In genomic region chr7:65477326-65477725, GRCh38 we compare ENCODE assay signal across 8 cellular contexts.
DNase-seq lines count a peak whose midpoint lies in the region; ATAC-seq and TF ChIP-seq lines count a peak whose summit lies in the region.

No MANE protein-coding gene starts in this region.

- peaks cover 15% of the 10 kb centered on the region for H3K36me3 Mint-ChIP-seq in activated naive CD8-positive, alpha-beta T cell treated with anti-CD3 and anti-CD28 coated beads for 36 hours
- H3K36me3 Mint-ChIP-seq in natural killer cell, result peaks cover 24% of the 10 kb centered on the region

- intact Hi-C loops in natural killer cell (cut with micrococcal nuclease), result no loop called here
- intact Hi-C loops in left lung (cut with DNase I), result no loop called here

- peaks cover 0 to 27% of the 10 kb centered on the region in 2 donors for H3K9me3 ChIP-seq in left lung

- H3K9me3 Mint-ChIP-seq in activated naive CD8-positive, alpha-beta T cell treated with anti-CD3 and anti-CD28 coated beads for 36 hours, result peaks cover 14% of the 10 kb centered on the region
- H3K9me3 Mint-ChIP-seq in natural killer cell, result peaks cover 6 to 11% of the 10 kb centered on the region in 2 donors

- no peaks in the 10 kb centered on the region for H3K4me1 ChIP-seq in left lung

- no peak overlapping the region for H3K4me3 ChIP-seq in left lung

- no peaks in the 10 kb centered on the region for H3K27me3 ChIP-seq in left lung

- TF ChIP-seq CTCF in natural killer cell (IDR thresholded peaks at IDR 0.05) (no peak), left lung (IDR thresholded peaks at IDR 0.05) (no peak)

- H3K4me1 Mint-ChIP-seq in activated naive CD8-positive, alpha-beta T cell treated with anti-CD3 and anti-CD28 coated beads for 36 hours, result peaks cover 31% of the 10 kb centered on the region
- H3K4me1 Mint-ChIP-seq in natural killer cell, result peaks cover 74 to 81% of the 10 kb centered on the region in 2 donors

- ATAC-seq in natural killer cell (no peak), left lung (no peak), HG03442 (IDR thresholded peaks at IDR 0.05; ENCODE audit: unreplicated experiment) (no peak)

- H3K27me3 Mint-ChIP-seq in activated naive CD8-positive, alpha-beta T cell treated with anti-CD3 and anti-CD28 coated beads for 36 hours, result no peaks in the 10 kb centered on the region
- H3K27me3 Mint-ChIP-seq in natural killer cell (ENCODE audit: low read depth in 2 of 2), result no peaks in the 10 kb centered on the region

- no peak overlapping the region for H3K4me3 Mint-ChIP-seq in activated naive CD8-positive, alpha-beta T cell treated with anti-CD3 and anti-CD28 coated beads for 36 hours
- peak overlapping the region; percentile 65 for H3K4me3 Mint-ChIP-seq in natural killer cell

- H3K27ac Mint-ChIP-seq in activated naive CD8-positive, alpha-beta T cell treated with anti-CD3 and anti-CD28 coated beads for 36 hours, result no peak overlapping the region
- H3K27ac Mint-ChIP-seq in natural killer cell, result peak overlapping the region; percentile 69 to 74

- DNase-seq in NCI-H1436 (lab: John Stamatoyannopoulos, UW), result peak; percentile 3
- no peak for DNase-seq in NCI-H1436 treated with DMSO at 0.1 percent for 48 hours (lab: John Stamatoyannopoulos, UW)
- DNase-seq in NCI-H1105 treated with DMSO at 0.1 percent for 48 hours (lab: John Stamatoyannopoulos, UW), result peak; percentile 34
- peak; percentile 2 for DNase-seq in activated naive CD8-positive, alpha-beta T cell treated with anti-CD3 and anti-CD28 coated beads for 36 hours
- no peak for DNase-seq in natural killer cell
- no peak for DNase-seq in left lung
- DNase-seq in NCI-H187 treated with DMSO at 0.1 percent for 48 hours (lab: John Stamatoyannopoulos, UW), result no peak

- no peak overlapping the region for H3K27ac ChIP-seq in left lung

- H3K36me3 ChIP-seq in left lung, result no peaks in the 10 kb centered on the region

Comparison
In these comparisons a context has a peak if more than half of its experiments do, and no peak if none do; other contexts are left out.
1. DNase-seq: peak in NCI-H1436 (single experiment), NCI-H1105 treated with DMSO at 0.1 percent for 48 hours (single experiment) and activated naive CD8-positive, alpha-beta T cell treated with anti-CD3 and anti-CD28 coated beads for 36 hours (single experiment); none in NCI-H1436 treated with DMSO at 0.1 percent for 48 hours (single experiment), natural killer cell (single experiment), left lung (0 of 2) and NCI-H187 treated with DMSO at 0.1 percent for 48 hours (single experiment).